ENCODE assay signal across 11 cellular contexts in the genomic region with DNA sequence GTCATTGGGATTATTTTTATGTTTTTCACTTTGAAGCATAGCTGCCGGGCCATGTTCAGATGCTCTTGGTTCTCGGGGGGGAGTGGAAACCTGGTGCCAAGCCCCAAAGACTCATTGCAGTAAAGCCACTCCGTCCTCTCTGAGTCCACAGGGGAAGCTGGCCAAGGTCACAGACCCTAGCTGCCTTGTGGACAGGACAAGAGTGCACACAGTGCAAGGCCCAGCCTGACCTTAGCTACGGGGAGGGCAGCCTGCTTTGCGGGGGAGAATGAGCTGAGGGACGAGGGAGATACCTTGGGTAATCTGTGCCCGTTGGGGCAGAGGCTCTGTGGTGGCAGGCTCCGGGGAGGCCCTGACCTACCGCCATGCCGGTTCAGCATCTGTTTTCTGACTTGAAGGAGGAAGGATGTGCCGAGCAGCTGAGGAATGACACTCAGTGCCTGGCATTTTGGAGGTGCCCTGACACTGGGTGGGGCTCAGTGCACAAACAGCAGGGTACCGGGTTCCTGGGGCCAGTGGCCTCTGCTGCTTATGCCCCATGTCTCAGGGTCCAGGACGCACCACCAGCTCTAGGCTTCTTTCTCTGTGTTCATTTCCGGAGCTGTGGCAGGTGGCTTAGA.
DNase-seq lines count a peak whose midpoint lies in the region; ATAC-seq, FAIRE-seq and TF ChIP-seq lines count a peak whose summit lies in the region.
"Had no signal": no experiment of that assay in that cellular context is flagged by ENCODE, and none has a peak within 500 bp of the region (broad histone marks: within the 10 kb centered on the region; RNA-seq: fewer than 3 reads in every experiment).

No MANE protein-coding gene starts in this region.

- in situ Hi-C loops in mammary epithelial cell (cut with MboI; ENCODE audit: low sequenced_read_pairs in 2 of 2): no loop called here

- BruUV-seq in mammary epithelial cell (replicated peaks; lab: Mats Ljungman, UMichigan): no TSS peak

- ATAC-seq in HG03457 (IDR thresholded peaks at IDR 0.05; ENCODE audit: unreplicated experiment) (no peak), GM21390 (IDR thresholded peaks at IDR 0.05; ENCODE audit: unreplicated experiment) (no peak), GM21529 (IDR thresholded peaks at IDR 0.05; ENCODE audit: unreplicated experiment) (no peak)

- peak overlapping the region; percentile 75 for H2BK120ac ChIP-seq in neuronal stem cell (ENCODE audit: low read depth, low read length)

- TF ChIP-seq CTCF in breast epithelium (IDR thresholded peaks at IDR 0.05) (no peak), mammary epithelial cell (conservative IDR thresholded peaks at IDR 0.05 in 1 of 2, IDR thresholded peaks at IDR 0.05 in 1 of 2; ENCODE audit: extremely low read depth in 1 of 2, insufficient read depth in 1 of 2, low read depth in 1 of 2, low read length in 2 of 2) (no peak)

- no peak overlapping the region for H4K91ac ChIP-seq in neuronal stem cell (ENCODE audit: low read depth, low read length, poor library complexity)

- peak overlapping the region; percentile 91 for H2BK5ac ChIP-seq in neuronal stem cell (ENCODE audit: low read length)

- H3K18ac ChIP-seq in neuronal stem cell (ENCODE audit: low read length): peak overlapping the region; percentile 77

- H3K23ac ChIP-seq in neuronal stem cell (ENCODE audit: low read depth, low read length, poor library complexity): peak overlapping the region; percentile 40

- H3K79me2 ChIP-seq in mammary epithelial cell (ENCODE audit: insufficient read depth, low read length): no peaks in the 10 kb centered on the region

- H3K4me2 ChIP-seq in mammary epithelial cell (ENCODE audit: insufficient read depth, low read depth, low read length) (no peak overlapping the region), neuronal stem cell (ENCODE audit: insufficient read depth, low read length, poor library complexity, severe bottlenecking) (no peak overlapping the region)

- H3K4me1 ChIP-seq in breast epithelium (peaks cover 27 to 31% of the 10 kb centered on the region in 2 donors), mammary epithelial cell (ENCODE audit: insufficient read depth, low read length) (peaks cover 59% of the 10 kb centered on the region), esophagus (ENCODE audit: control insufficient read depth in 2 of 2, insufficient read depth in 2 of 2, low read length in 1 of 2) (peaks cover 37 to 38% of the 10 kb centered on the region in 2 donors), neuronal stem cell (ENCODE audit: control insufficient read depth in 2 of 2, insufficient read depth in 1 of 2, low read depth in 1 of 2, low read length in 2 of 2) (peaks cover 25 to 38% of the 10 kb centered on the region in 2 donors)

- H3K14ac ChIP-seq in neuronal stem cell (ENCODE audit: low read length): peak overlapping the region; percentile 91

- H3K27ac ChIP-seq in breast epithelium: peak overlapping the region; percentile 94 to 97
- H3K27ac ChIP-seq in mammary epithelial cell (ENCODE audit: insufficient read depth, low read depth, low read length): no peak overlapping the region
- peak overlapping the region; percentile 35 to 63 for H3K27ac ChIP-seq in esophagus (ENCODE audit: low read depth in 2 of 2, low read length in 1 of 2)
- no peak overlapping the region for H3K27ac ChIP-seq in neuronal stem cell (replicated peaks; ENCODE audit: low read length)

- dilution Hi-C loops in mammary epithelial cell (cut with HindIII; ENCODE audit: low sequenced_read_pairs): no loop called here

- DNase-seq in breast epithelium (ENCODE audit: low spot score in 2 of 2): no peak
- DNase-seq in mammary epithelial cell: no peak
- no peak for DNase-seq in neuronal stem cell (ENCODE audit: low spot score)
- DNase-seq in urothelium cell line (ENCODE audit: low spot score): no peak
- DNase-seq: amygdala, NCI-H526 treated with DMSO at 0.1 percent for 48 hours, SW 1271 had no signal

- intact Hi-C loops in breast epithelium (cut with DNase I; ENCODE audit: low total_unique reads): loop anchor here (5.0 kb wide), 1 partner anchor 1461 kb away; no protein-coding TSS in a partner anchor
- intact Hi-C loops in mammary epithelial cell (cut with micrococcal nuclease): no loop called here

- no peak for TF ChIP-seq POLR2A in breast epithelium (IDR thresholded peaks at IDR 0.05)

- peak; percentile 86 for FAIRE-seq in urothelium cell line (lab: Jason Lieb, UNC)

- H4K20me1 ChIP-seq in mammary epithelial cell (ENCODE audit: insufficient read depth, low read length): no peaks in the 10 kb centered on the region

- H2BK15ac ChIP-seq in neuronal stem cell (ENCODE audit: low read length): peak overlapping the region; percentile 56

- CTCF ChIA-PET in mammary epithelial cell (lab: Charles Lee; ENCODE audit: low non-redundant PET): no interaction called here

- H2AFZ ChIP-seq in mammary epithelial cell (ENCODE audit: low read depth, low read length) (no peak overlapping the region), neuronal stem cell (ENCODE audit: low read length) (no peak overlapping the region)

- H4K8ac ChIP-seq in neuronal stem cell (ENCODE audit: low read depth, low read length): no peak overlapping the region

- H2BK12ac ChIP-seq in neuronal stem cell (ENCODE audit: low read length): peak overlapping the region; percentile 69

- H3K36me3 ChIP-seq in breast epithelium (no peaks in the 10 kb centered on the region), mammary epithelial cell (ENCODE audit: insufficient read depth, low read length) (no peaks in the 10 kb centered on the region), esophagus (ENCODE audit: control insufficient read depth in 2 of 2, insufficient read depth in 2 of 2, low read length in 1 of 2) (peaks cover 0 to 19% of the 10 kb centered on the region in 2 donors), neuronal stem cell (replicated peaks in 1 of 2; ENCODE audit: control insufficient read depth in 2 of 2, insufficient read depth in 2 of 2, low read length in 2 of 2) (peaks cover 0 to 2% of the 10 kb centered on the region in 2 donors)

- 98% methylated on average over 13 of the region's 14 CpGs for WGBS in mammary epithelial cell (ENCODE audit: low coverage, missing lambda C conversion rate)
- WGBS in esophagus, 2 donors: 79 to 81% methylated on average over 14 of the region's 14 CpGs
- no CpG with 5 or more reads among the region's 14 CpGs for WGBS in neuronal stem cell (ENCODE audit: extremely low coverage in 2 of 2, insufficient read length in 2 of 2, insufficient replicate concordance in 1 of 2), 2 donors

- no peak overlapping the region for H3K9ac ChIP-seq in mammary epithelial cell (ENCODE audit: insufficient read depth, low read length)
- peak overlapping the region; percentile 32 for H3K9ac ChIP-seq in neuronal stem cell (ENCODE audit: low read depth, low read length, poor library complexity)

- no peaks in the 10 kb centered on the region for H3K79me1 ChIP-seq in neuronal stem cell (ENCODE audit: low read depth, low read length)

- no peaks in the 10 kb centered on the region for H3K27me3 ChIP-seq in breast epithelium
- H3K27me3 ChIP-seq in mammary epithelial cell (ENCODE audit: insufficient read depth, low read length): no peaks in the 10 kb centered on the region
- no peaks in the 10 kb centered on the region for H3K27me3 ChIP-seq in esophagus (ENCODE audit: control insufficient read depth in 1 of 2, insufficient read depth in 2 of 2, low read length in 2 of 2)
- H3K27me3 ChIP-seq in neuronal stem cell (ENCODE audit: control insufficient read depth in 3 of 3, insufficient read depth in 3 of 3, low read depth in 1 of 3, low read length in 3 of 3): no peaks in the 10 kb centered on the region

- H3K4me3 ChIP-seq in breast epithelium (no peak overlapping the region), mammary epithelial cell (replicated peaks in 1 of 3; ENCODE audit: insufficient read depth in 1 of 3, low read depth in 2 of 3, low read length in 3 of 3) (no peak overlapping the region), esophagus (ENCODE audit: low read depth in 1 of 2, low read length in 2 of 2) (no peak overlapping the region), neuronal stem cell (ENCODE audit: low read length in 2 of 2) (no peak overlapping the region)

- no peaks in the 10 kb centered on the region for H3K9me3 ChIP-seq in breast epithelium
- no peaks in the 10 kb centered on the region for H3K9me3 ChIP-seq in mammary epithelial cell (replicated peaks; ENCODE audit: insufficient read depth, low read length)
- no peaks in the 10 kb centered on the region for H3K9me3 ChIP-seq in esophagus (ENCODE audit: control insufficient read depth in 2 of 2, insufficient read depth in 1 of 2, low read depth in 1 of 2, low read length in 1 of 2)
- no peaks in the 10 kb centered on the region for H3K9me3 ChIP-seq in neuronal stem cell (replicated peaks in 1 of 2; ENCODE audit: control insufficient read depth in 2 of 2, insufficient read depth in 1 of 2, low read depth in 1 of 2, low read length in 2 of 2)

- H3K4ac ChIP-seq in neuronal stem cell (ENCODE audit: low read length): peak overlapping the region; percentile 19

- peak overlapping the region; percentile 80 for H2AK5ac ChIP-seq in neuronal stem cell (ENCODE audit: low read depth, low read length)

Comparison
In these comparisons a context has a peak if more than half of its experiments do, and no peak if none do; other contexts are left out.
1. H3K27ac ChIP-seq: peak in breast epithelium (2 of 2) and esophagus (2 of 2); none in mammary epithelial cell (single experiment) and neuronal stem cell (single experiment).